ENCODE assay signal across 8 cellular contexts in the genomic region with DNA sequence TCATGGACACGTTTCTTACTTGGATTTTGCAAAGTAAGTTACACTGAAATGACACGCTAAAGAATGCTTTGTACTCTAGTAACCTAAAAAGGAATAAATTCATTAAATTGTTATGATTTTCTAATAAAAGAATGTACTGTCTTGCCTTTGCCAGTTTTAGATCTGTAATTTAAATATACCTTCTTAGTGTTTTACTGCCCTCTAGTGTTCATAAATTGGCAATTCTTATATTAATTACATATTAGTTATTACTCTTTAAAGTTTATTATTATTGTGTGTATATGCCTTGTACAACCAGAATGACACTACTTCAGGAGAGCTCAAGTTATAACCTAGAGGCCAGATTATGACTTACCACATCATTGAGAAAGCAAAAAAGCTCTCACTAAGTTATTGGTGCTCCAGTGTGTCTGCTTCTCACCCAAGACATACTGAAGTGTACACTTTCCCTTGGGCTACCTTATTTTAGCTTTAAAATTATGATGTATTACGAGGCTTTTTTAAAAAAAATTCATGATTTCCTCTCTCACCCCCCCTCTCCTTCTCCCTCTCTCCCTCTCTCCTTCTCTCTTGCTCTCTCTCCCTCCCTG.
DNase-seq lines count a peak whose midpoint lies in the region; ATAC-seq and TF ChIP-seq lines count a peak whose summit lies in the region.

No MANE protein-coding gene starts in this region.

- TF ChIP-seq CTCF in astrocyte of the cerebellum (IDR thresholded peaks at IDR 0.05; ENCODE audit: low read depth, low read length, missing control alignments) (no peak), BE2C (IDR thresholded peaks at IDR 0.05; ENCODE audit: low read depth, low read length) (no peak)

- in situ Hi-C loops in astrocyte of the cerebellum (cut with HindIII; ENCODE audit: low sequenced_read_pairs), result no loop called here

- H3K4me3 ChIP-seq in astrocyte of the cerebellum (ENCODE audit: low read depth, low read length) (no peak overlapping the region), BE2C (ENCODE audit: low read depth, low read length) (no peak overlapping the region)

- no peaks in the 10 kb centered on the region for H3K36me3 ChIP-seq in BE2C

- no peaks in the 10 kb centered on the region for H3K27me3 ChIP-seq in BE2C

- H3K4me1 ChIP-seq in BE2C, result no peaks in the 10 kb centered on the region

- ATAC-seq in GM18861 (IDR thresholded peaks at IDR 0.05; ENCODE audit: unreplicated experiment) (peak; percentile 53), HG03139 (IDR thresholded peaks at IDR 0.05; ENCODE audit: unreplicated experiment) (no peak)

- H3K9me3 ChIP-seq in BE2C, result no peaks in the 10 kb centered on the region

- DNase-seq in A172 (ENCODE audit: low spot score), result peak; percentile 7
- DNase-seq in NCI-H2029 treated with DMSO at 0.1 percent for 48 hours (lab: John Stamatoyannopoulos, UW), result peak; percentile 69
- DNase-seq in astrocyte of the cerebellum (ENCODE audit: low read depth), result peak; percentile 19
- DNase-seq in kidney tubule cell (ENCODE audit: low spot score), result peak; percentile 49
- DNase-seq in BE2C, result no peak
- DNase-seq in NCI-H187 treated with DMSO at 0.1 percent for 48 hours (lab: John Stamatoyannopoulos, UW), result no peak

Comparison
In these comparisons a context has a peak if more than half of its experiments do, and no peak if none do; other contexts are left out.
1. DNase-seq: peak in A172 (single experiment), NCI-H2029 treated with DMSO at 0.1 percent for 48 hours (single experiment), astrocyte of the cerebellum (single experiment) and kidney tubule cell (single experiment); none in BE2C (single experiment) and NCI-H187 treated with DMSO at 0.1 percent for 48 hours (single experiment).